35 cellular contexts compared by ENCODE assay signal in genomic region chr11:102582140-102582539, GRCh38. TPM values are rescaled to one million over a fixed set of nuclear protein-coding genes. Genes with fewer than 3 reads are reported as not detected.
"Had no signal": no experiment of that assay in that cellular context is flagged by ENCODE, and none has a peak within 500 bp of the region (broad histone marks: within the 10 kb centered on the region; RNA-seq: fewer than 3 reads in every experiment).

No MANE protein-coding gene starts in this region.

- H3K4me3 Mint-ChIP-seq: activated CD4-positive, alpha-beta T cell treated with anti-CD3 and anti-CD28 coated beads, Interleukin-2, amount 10 ng/mL, durations not matched to agents 24 days and 14 days; activated CD8-positive, alpha-beta T cell treated with anti-CD3 and anti-CD28 coated beads for 36 hours; activated naive CD8-positive, alpha-beta T cell treated with anti-CD3 and anti-CD28 coated beads for 36 hours; activated T-cell treated with anti-CD3 and anti-CD28 coated beads, Interleukin-2, amount 50 U/mL, for 72 hours; activated T-helper 17 cell treated with anti-CD3 and anti-CD28 coated beads, Interleukin-2, amount 50 U/mL, for 72 hours had no signal

- DNase-seq: activated CD4-positive, alpha-beta T cell treated with anti-CD3 and anti-CD28 coated beads, Interleukin-2, amount 10 ng/mL, durations not matched to agents 24 days and 14 days; activated CD4-positive, alpha-beta T cell treated with anti-CD3 and anti-CD28 coated beads, Interleukin-2, amount 50 U/mL, for 4 hours; activated CD8-positive, alpha-beta T cell treated with anti-CD3 and anti-CD28 coated beads for 36 hours; activated effector memory CD4-positive, alpha-beta T cell treated with anti-CD3 and anti-CD28 coated beads, Interleukin-2, amount 50 U/mL, for 16 hours; activated naive CD4-positive, alpha-beta T cell; activated naive CD4-positive, alpha-beta T cell treated with anti-CD3 and anti-CD28 coated beads, Interleukin-2, amount 50 U/mL, for 16 hours; activated naive CD8-positive, alpha-beta T cell treated with anti-CD3 and anti-CD28 coated beads for 36 hours; activated T-cell treated with anti-CD3 and anti-CD28 coated beads, Interleukin-2, amount 50 U/mL, for 1 hour; activated T-cell treated with anti-CD3 and anti-CD28 coated beads, Interleukin-2, amount 50 U/mL, for 72 hours; amniotic stem cell; aorta; brain microvascular endothelial cell; central memory CD4-positive, alpha-beta T cell; MM.1S; MV-4-11; NCI-H1092; NCI-H1436 treated with DMSO at 0.1 percent for 48 hours; NCI-H1694 treated with DMSO at 0.1 percent for 48 hours; NCI-H2029; NCI-H345; NCI-H524 treated with DMSO at 0.1 percent for 48 hours; Peyer's patch; SIG-M5; T1000 had no signal

- H3K9me3 ChIP-seq: Peyer's patch had no signal

- H3K27ac Mint-ChIP-seq: activated CD4-positive, alpha-beta T cell treated with anti-CD3 and anti-CD28 coated beads, Interleukin-2, amount 10 ng/mL, durations not matched to agents 24 days and 14 days; activated CD8-positive, alpha-beta T cell treated with anti-CD3 and anti-CD28 coated beads for 36 hours; activated naive CD8-positive, alpha-beta T cell treated with anti-CD3 and anti-CD28 coated beads for 36 hours; activated T-cell treated with anti-CD3 and anti-CD28 coated beads, Interleukin-2, amount 50 U/mL, for 72 hours; activated T-helper 17 cell treated with anti-CD3 and anti-CD28 coated beads, Interleukin-2, amount 50 U/mL, for 72 hours had no signal

- H3K4me1 ChIP-seq: Peyer's patch had no signal

- H3K4me3 ChIP-seq: Peyer's patch had no signal

- H3K36me3 ChIP-seq: brain microvascular endothelial cell, Peyer's patch had no signal

- ATAC-seq: activated CD8-positive, alpha-beta T cell treated with anti-CD3 and anti-CD28 coated beads for 36 hours; activated T-cell treated with anti-CD3 and anti-CD28 coated beads, Interleukin-2, amount 50 U/mL, for 72 hours; activated T-helper 17 cell treated with anti-CD3 and anti-CD28 coated beads, Interleukin-2, amount 50 U/mL, for 72 hours; Right ventricle myocardium inferior; SK-N-SH treated with all-trans-retinoic acid at 6 μM for 48 hours had no signal

- H3K36me3 Mint-ChIP-seq: activated naive CD8-positive, alpha-beta T cell treated with anti-CD3 and anti-CD28 coated beads for 36 hours had no signal

- H3K27me3 ChIP-seq: brain microvascular endothelial cell, Peyer's patch had no signal

- H3K27ac ChIP-seq: brain microvascular endothelial cell, KMS-11, Peyer's patch, RWPE1 had no signal

- H3K27me3 Mint-ChIP-seq: activated CD4-positive, alpha-beta T cell treated with anti-CD3 and anti-CD28 coated beads, Interleukin-2, amount 10 ng/mL, durations not matched to agents 24 days and 14 days; activated CD8-positive, alpha-beta T cell treated with anti-CD3 and anti-CD28 coated beads for 36 hours; activated naive CD8-positive, alpha-beta T cell treated with anti-CD3 and anti-CD28 coated beads for 36 hours; activated T-helper 17 cell treated with anti-CD3 and anti-CD28 coated beads, Interleukin-2, amount 50 U/mL, for 72 hours had no signal

- H3K9me3 Mint-ChIP-seq: activated CD8-positive, alpha-beta T cell treated with anti-CD3 and anti-CD28 coated beads for 36 hours; activated T-helper 17 cell treated with anti-CD3 and anti-CD28 coated beads, Interleukin-2, amount 50 U/mL, for 72 hours had no signal

RNA-seq across cellular contexts. Expression of gene MMP20, which starts 43.0 kb away (rescaled TPM):
- total RNA-seq: activated CD4-positive, alpha-beta T cell treated with anti-CD3 and anti-CD28 coated beads, Interleukin-2, amount 10 ng/mL, durations not matched to agents 24 days and 14 days; activated CD8-positive, alpha-beta memory T cell treated with anti-CD3 and anti-CD28 coated beads for 36 hours; activated CD8-positive, alpha-beta T cell treated with anti-CD3 and anti-CD28 coated beads for 36 hours; activated naive CD8-positive, alpha-beta T cell treated with anti-CD3 and anti-CD28 coated beads for 36 hours; activated T-cell treated with anti-CD3 and anti-CD28 coated beads, Interleukin-2, amount 50 U/mL, for 72 hours; activated T-helper 17 cell treated with anti-CD3 and anti-CD28 coated beads, Interleukin-2, amount 50 U/mL, for 72 hours; aorta; LHCN-M2; NCI-H460; Peyer's patch; Right ventricle myocardium inferior; SK-MEL-5; T-helper 1 cell treated with Interleukin-12 subunit alpha and Interleukin-12 subunit beta and Interleukin-4 antibody, amounts not matched to agents 30 ng/mL and 1 ng/mL, for 36 hours; T-helper 2 cell treated with Interferon-gamma antibody and Interleukin-4, amounts not matched to agents 100 ng/mL and 5 ng/mL, for 36 hours had no signal
- polyA plus RNA-seq: aorta had no signal

RNA-seq across cellular contexts. Expression of gene MMP7, which starts 51.6 kb away (rescaled TPM):
- total RNA-seq: activated CD4-positive, alpha-beta T cell treated with anti-CD3 and anti-CD28 coated beads, Interleukin-2, amount 10 ng/mL, durations not matched to agents 24 days and 14 days; activated CD8-positive, alpha-beta memory T cell treated with anti-CD3 and anti-CD28 coated beads for 36 hours; activated CD8-positive, alpha-beta T cell treated with anti-CD3 and anti-CD28 coated beads for 36 hours; activated naive CD8-positive, alpha-beta T cell treated with anti-CD3 and anti-CD28 coated beads for 36 hours; activated T-cell treated with anti-CD3 and anti-CD28 coated beads, Interleukin-2, amount 50 U/mL, for 72 hours; activated T-helper 17 cell treated with anti-CD3 and anti-CD28 coated beads, Interleukin-2, amount 50 U/mL, for 72 hours; Right ventricle myocardium inferior; SK-MEL-5; T-helper 1 cell treated with Interleukin-12 subunit alpha and Interleukin-12 subunit beta and Interleukin-4 antibody, amounts not matched to agents 30 ng/mL and 1 ng/mL, for 36 hours; T-helper 2 cell treated with Interferon-gamma antibody and Interleukin-4, amounts not matched to agents 100 ng/mL and 5 ng/mL, for 36 hours had no signal
- polyA plus RNA-seq: aorta had no signal
